Comparison of ENCODE assay signal across 17 cellular contexts in genomic region chr10:34169677-34170076, GRCh38.
DNase-seq lines count a peak whose midpoint lies in the region; ATAC-seq and TF ChIP-seq lines count a peak whose summit lies in the region.
"Had no signal": no experiment of that assay in that cellular context is flagged by ENCODE, and none has a peak within 500 bp of the region (broad histone marks: within the 10 kb centered on the region; RNA-seq: fewer than 3 reads in every experiment).

No MANE protein-coding gene starts in this region.

- H3K9me3 ChIP-seq in HEK293 (ENCODE audit: control insufficient read depth, insufficient read depth, low read depth, low read length), result no peaks in the 10 kb centered on the region

- ATAC-seq in WTC11, result peak; percentile 26; the same call in 1 of the 2 replicates

- H3K9me3 Mint-ChIP-seq in WTC11, result peaks cover 12% of the 10 kb centered on the region

- POLR2A ChIA-PET in HEK293 (lab: Yijun Ruan, JAX) (no interaction called here), WTC11 (lab: Charles Lee) (no interaction called here)

- H3K4me1 ChIP-seq in HEK293 (ENCODE audit: control insufficient read depth, insufficient read depth, low read length), result no peaks in the 10 kb centered on the region

- H3K36me3 ChIP-seq in HEK293 (ENCODE audit: control insufficient read depth in 2 of 2, insufficient read depth in 1 of 2, low read length in 2 of 2), result no peaks in the 10 kb centered on the region

- H3K36me3 Mint-ChIP-seq in WTC11, result peaks cover 9% of the 10 kb centered on the region; the same call in 1 of the 2 replicates
- H3K36me3 Mint-ChIP-seq: CD4-positive, alpha-beta memory T cell had no signal

- H3K27ac Mint-ChIP-seq in WTC11, result no peak overlapping the region
- H3K27ac Mint-ChIP-seq: CD4-positive, alpha-beta memory T cell had no signal

- peaks cover 38% of the 10 kb centered on the region for H3K4me1 Mint-ChIP-seq in WTC11
- H3K4me1 Mint-ChIP-seq: CD4-positive, alpha-beta memory T cell had no signal

- no peak overlapping the region for H3K4me3 ChIP-seq in HEK293 (ENCODE audit: low read depth, low read length)

- no peak overlapping the region for H3K4me3 Mint-ChIP-seq in WTC11
- H3K4me3 Mint-ChIP-seq: CD4-positive, alpha-beta memory T cell had no signal

- TF ChIP-seq CTCF in HEK293 (tag by site-specific recombination; IDR thresholded peaks at IDR 0.05), result no peak
- TF ChIP-seq CTCF in WTC11 (IDR thresholded peaks at IDR 0.05), result no peak

- H3K27me3 Mint-ChIP-seq in WTC11 (ENCODE audit: low read depth), result no peaks in the 10 kb centered on the region

- DNase-seq in NCI-H146 (lab: John Stamatoyannopoulos, UW) (peak; percentile 49), NCI-H146 treated with DMSO at 0.1 percent for 48 hours (lab: John Stamatoyannopoulos, UW; ENCODE audit: unreplicated experiment) (no peak), WTC11 (ENCODE audit: low spot score) (no peak), RKO (ENCODE audit: low spot score) (no peak), mesenteric fat pad (ENCODE audit: low spot score) (no peak)
- DNase-seq: ACHN; C1 segment of cervical spinal cord; Calu3; CD4-positive, alpha-beta memory T cell; COR-L47; DMS53; DMS79 treated with DMSO at 0.1 percent for 48 hours; GF-D8; H7; HCEC 1CT had no signal

- CTCF ChIA-PET in HEK293 (lab: Yijun Ruan, JAX) (no interaction called here), WTC11 (lab: Charles Lee) (no interaction called here)

- no peak overlapping the region for H3K27ac ChIP-seq in HEK293 (ENCODE audit: extremely low read depth, low read depth, low read length)
- H3K27ac ChIP-seq: 22Rv1 had no signal

TF ChIP-seq in HEK293, 187 proteins besides CTCF, POLR2A, EP300 and RAD21:
- TF ChIP-seq ZNF146 (tag by site-specific recombination; IDR thresholded peaks at IDR 0.05), result no peak
- peak; percentile 76 for TF ChIP-seq ZIC2 (tag by site-specific recombination; IDR thresholded peaks at IDR 0.05)
- TF ChIP-seq KLF8 (tag by site-specific recombination; IDR thresholded peaks at IDR 0.05), result no peak
- no peak for TF ChIP-seq ZNF513 (tag by site-specific recombination; IDR thresholded peaks at IDR 0.05)
- TF ChIP-seq ZNF350 (tag by site-specific recombination; IDR thresholded peaks at IDR 0.05), result no peak
- no peak for TF ChIP-seq HOXC10 (CRISPR knock-in tag; IDR thresholded peaks at IDR 0.05)
- TF ChIP-seq ZBTB17 (tag by site-specific recombination; IDR thresholded peaks at IDR 0.05), result no peak
- no peak for TF ChIP-seq ZNF843 (tag by site-specific recombination; IDR thresholded peaks at IDR 0.05)
TF ChIP-seq in HEK293: peak in this region for 1.

TF ChIP-seq in WTC11, 78 proteins besides CTCF, POLR2A, EP300 and RAD21:
- TF ChIP-seq ZNF423 (CRISPR knock-in tag; IDR thresholded peaks at IDR 0.05) (peak; percentile 96), JUN (CRISPR knock-in tag; IDR thresholded peaks at IDR 0.05) (no peak), NFATC4 (CRISPR knock-in tag; IDR thresholded peaks at IDR 0.05) (no peak), AFF4 (CRISPR knock-in tag; IDR thresholded peaks at IDR 0.05; ENCODE audit: borderline replicate concordance) (no peak), TEAD1 (CRISPR knock-in tag; IDR thresholded peaks at IDR 0.05) (no peak)
